In genomic region chr11:12290477-12290922, GRCh38 we compare ENCODE assay signal across 1 cellular context.
TF ChIP-seq lines count a peak whose summit lies in the region.

No MANE protein-coding gene starts in this region.

TF ChIP-seq in K562, 482 proteins besides CTCF, POLR2A, EP300 and RAD21 (continued from another document and continues in another):
- TF ChIP-seq, protein P1, sequence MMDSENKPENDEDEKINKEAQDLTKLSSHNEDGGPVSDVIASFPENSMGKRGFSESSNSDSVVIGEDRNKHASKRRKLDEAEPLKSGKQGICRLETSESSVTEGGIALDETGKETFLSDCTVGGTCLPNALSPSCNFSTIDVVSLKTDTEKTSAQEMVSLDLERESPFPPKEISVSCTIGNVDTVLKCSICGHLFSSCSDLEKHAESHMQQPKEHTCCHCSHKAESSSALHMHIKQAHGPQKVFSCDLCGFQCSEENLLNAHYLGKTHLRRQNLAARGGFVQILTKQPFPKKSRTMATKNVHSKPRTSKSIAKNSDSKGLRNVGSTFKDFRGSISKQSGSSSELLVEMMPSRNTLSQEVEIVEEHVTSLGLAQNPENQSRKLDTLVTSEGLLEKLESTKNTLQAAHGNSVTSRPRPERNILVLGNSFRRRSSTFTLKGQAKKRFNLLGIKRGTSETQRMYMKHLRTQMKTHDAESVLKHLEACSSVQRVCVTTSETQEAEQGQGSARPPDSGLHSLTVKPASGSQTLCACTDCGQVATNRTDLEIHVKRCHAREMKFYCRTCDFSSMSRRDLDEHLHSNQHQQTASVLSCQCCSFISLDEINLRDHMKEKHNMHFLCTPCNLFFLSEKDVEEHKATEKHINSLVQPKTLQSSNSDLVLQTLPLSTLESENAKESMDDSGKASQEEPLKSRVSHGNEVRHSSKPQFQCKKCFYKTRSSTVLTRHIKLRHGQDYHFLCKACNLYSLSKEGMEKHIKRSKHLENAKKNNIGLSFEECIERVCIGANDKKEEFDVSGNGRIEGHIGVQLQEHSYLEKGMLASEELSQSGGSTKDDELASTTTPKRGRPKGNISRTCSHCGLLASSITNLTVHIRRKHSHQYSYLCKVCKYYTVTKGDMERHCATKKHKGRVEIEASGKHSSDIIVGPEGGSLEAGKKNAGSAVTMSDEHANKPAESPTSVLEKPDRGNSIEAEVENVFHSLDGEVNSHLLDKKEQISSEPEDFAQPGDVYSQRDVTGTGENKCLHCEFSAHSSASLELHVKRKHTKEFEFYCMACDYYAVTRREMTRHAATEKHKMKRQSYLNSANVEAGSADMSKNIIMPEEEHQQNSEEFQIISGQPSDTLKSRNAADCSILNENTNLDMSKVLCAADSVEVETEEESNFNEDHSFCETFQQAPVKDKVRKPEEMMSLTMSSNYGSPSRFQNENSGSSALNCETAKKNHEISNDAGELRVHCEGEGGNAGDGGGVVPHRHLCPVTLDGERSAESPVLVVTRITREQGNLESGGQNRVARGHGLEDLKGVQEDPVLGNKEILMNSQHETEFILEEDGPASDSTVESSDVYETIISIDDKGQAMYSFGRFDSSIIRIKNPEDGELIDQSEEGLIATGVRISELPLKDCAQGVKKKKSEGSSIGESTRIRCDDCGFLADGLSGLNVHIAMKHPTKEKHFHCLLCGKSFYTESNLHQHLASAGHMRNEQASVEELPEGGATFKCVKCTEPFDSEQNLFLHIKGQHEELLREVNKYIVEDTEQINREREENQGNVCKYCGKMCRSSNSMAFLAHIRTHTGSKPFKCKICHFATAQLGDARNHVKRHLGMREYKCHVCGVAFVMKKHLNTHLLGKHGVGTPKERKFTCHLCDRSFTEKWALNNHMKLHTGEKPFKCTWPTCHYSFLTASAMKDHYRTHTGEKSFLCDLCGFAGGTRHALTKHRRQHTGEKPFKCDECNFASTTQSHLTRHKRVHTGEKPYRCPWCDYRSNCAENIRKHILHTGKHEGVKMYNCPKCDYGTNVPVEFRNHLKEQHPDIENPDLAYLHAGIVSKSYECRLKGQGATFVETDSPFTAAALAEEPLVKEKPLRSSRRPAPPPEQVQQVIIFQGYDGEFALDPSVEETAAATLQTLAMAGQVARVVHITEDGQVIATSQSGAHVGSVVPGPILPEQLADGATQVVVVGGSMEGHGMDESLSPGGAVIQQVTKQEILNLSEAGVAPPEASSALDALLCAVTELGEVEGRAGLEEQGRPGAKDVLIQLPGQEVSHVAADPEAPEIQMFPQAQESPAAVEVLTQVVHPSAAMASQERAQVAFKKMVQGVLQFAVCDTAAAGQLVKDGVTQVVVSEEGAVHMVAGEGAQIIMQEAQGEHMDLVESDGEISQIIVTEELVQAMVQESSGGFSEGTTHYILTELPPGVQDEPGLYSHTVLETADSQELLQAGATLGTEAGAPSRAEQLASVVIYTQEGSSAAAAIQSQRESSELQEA (IDR thresholded peaks at IDR 0.05; ENCODE audit: low read depth): no peak
- TF ChIP-seq SMAD2 (IDR thresholded peaks at IDR 0.05; ENCODE audit: low read depth, low read length) (no peak), E4F1 (CRISPR knock-in tag; IDR thresholded peaks at IDR 0.05; ENCODE audit: borderline replicate concordance) (no peak), MAFG (tag; conservative IDR thresholded peaks at IDR 0.05) (no peak), ZNF780A (CRISPR knock-in tag; IDR thresholded peaks at IDR 0.05) (no peak), SMARCB1 (IDR thresholded peaks at IDR 0.05; ENCODE audit: insufficient read length, low read depth) (no peak), SMAD3 (CRISPR knock-in tag; conservative IDR thresholded peaks at IDR 0.05) (no peak), TRIM24 (IDR thresholded peaks at IDR 0.05) (0 out of 4 replicates have a peak, but pooled peaks of 1 of the 2 experiments have one; percentile 8), ZFP30 (CRISPR knock-in tag; IDR thresholded peaks at IDR 0.05; ENCODE audit: borderline replicate concordance) (no peak), L3MBTL2 (IDR thresholded peaks at IDR 0.05) (peak; percentile 46; the same call in 1 of the 2 replicates), HNRNPK (IDR thresholded peaks at IDR 0.05; ENCODE audit: low read depth, low read length, poor library complexity, severe bottlenecking) (no peak), ZNF778 (CRISPR knock-in tag; IDR thresholded peaks at IDR 0.05) (no peak), FOXO4 (CRISPR knock-in tag; IDR thresholded peaks at IDR 0.05) (no peak), CREB5 (CRISPR knock-in tag; IDR thresholded peaks at IDR 0.05) (no peak), NFIC (IDR thresholded peaks at IDR 0.05) (no peak), ZNF175 (CRISPR knock-in tag; IDR thresholded peaks at IDR 0.05; ENCODE audit: low read depth) (0 out of 2 replicates have a peak, but pooled peaks have one; percentile 25), TCF3 (CRISPR knock-in tag; IDR thresholded peaks at IDR 0.05) (no peak), SUPT5H (IDR thresholded peaks at IDR 0.05) (no peak), RNF2 (IDR thresholded peaks at IDR 0.05) (peak; percentile 35; the same call in 1 of the 2 replicates), CBX3 (IDR thresholded peaks at IDR 0.05; ENCODE audit: borderline replicate concordance in 1 of 2, low read length in 2 of 2) (no peak), ZNF384 (IDR thresholded peaks at IDR 0.05; ENCODE audit: low read depth, low read length) (no peak), ZNF766 (CRISPR knock-in tag; conservative IDR thresholded peaks at IDR 0.05) (0 out of 2 replicates have a peak, but pooled peaks have one; percentile 29), MCM2 (IDR thresholded peaks at IDR 0.05; ENCODE audit: low read depth) (no peak), KAT2B (IDR thresholded peaks at IDR 0.05; ENCODE audit: low read depth, low read length) (no peak), MTA3 (IDR thresholded peaks at IDR 0.05; ENCODE audit: borderline replicate concordance) (no peak), BRD9 (IDR thresholded peaks at IDR 0.05; ENCODE audit: low read depth, partially characterized antibody) (no peak), KDM2B (CRISPR knock-in tag; IDR thresholded peaks at IDR 0.05) (no peak), ZFP1 (CRISPR knock-in tag; IDR thresholded peaks at IDR 0.05) (no peak), EGR1 (conservative IDR thresholded peaks at IDR 0.05) (peak; percentile 42), ZNF143 (CRISPR knock-in tag; IDR thresholded peaks at IDR 0.05) (no peak), TFE3 (CRISPR knock-in tag; IDR thresholded peaks at IDR 0.05) (no peak), BRF1 (IDR thresholded peaks at IDR 0.05; ENCODE audit: borderline replicate concordance, extremely low read depth, insufficient read length) (no peak)
- TF ChIP-seq, protein P2, sequence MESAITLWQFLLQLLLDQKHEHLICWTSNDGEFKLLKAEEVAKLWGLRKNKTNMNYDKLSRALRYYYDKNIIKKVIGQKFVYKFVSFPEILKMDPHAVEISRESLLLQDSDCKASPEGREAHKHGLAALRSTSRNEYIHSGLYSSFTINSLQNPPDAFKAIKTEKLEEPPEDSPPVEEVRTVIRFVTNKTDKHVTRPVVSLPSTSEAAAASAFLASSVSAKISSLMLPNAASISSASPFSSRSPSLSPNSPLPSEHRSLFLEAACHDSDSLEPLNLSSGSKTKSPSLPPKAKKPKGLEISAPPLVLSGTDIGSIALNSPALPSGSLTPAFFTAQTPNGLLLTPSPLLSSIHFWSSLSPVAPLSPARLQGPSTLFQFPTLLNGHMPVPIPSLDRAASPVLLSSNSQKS (CRISPR knock-in tag; IDR thresholded peaks at IDR 0.05): no peak
- TF ChIP-seq, protein P3, sequence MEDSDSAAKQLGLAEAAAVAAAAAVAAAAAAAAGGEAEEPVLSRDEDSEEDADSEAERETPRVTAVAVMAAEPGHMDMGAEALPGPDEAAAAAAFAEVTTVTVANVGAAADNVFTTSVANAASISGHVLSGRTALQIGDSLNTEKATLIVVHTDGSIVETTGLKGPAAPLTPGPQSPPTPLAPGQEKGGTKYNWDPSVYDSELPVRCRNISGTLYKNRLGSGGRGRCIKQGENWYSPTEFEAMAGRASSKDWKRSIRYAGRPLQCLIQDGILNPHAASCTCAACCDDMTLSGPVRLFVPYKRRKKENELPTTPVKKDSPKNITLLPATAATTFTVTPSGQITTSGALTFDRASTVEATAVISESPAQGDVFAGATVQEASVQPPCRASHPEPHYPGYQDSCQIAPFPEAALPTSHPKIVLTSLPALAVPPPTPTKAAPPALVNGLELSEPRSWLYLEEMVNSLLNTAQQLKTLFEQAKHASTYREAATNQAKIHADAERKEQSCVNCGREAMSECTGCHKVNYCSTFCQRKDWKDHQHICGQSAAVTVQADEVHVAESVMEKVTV (CRISPR knock-in tag; IDR thresholded peaks at IDR 0.05): no peak
- TF ChIP-seq, protein P4, sequence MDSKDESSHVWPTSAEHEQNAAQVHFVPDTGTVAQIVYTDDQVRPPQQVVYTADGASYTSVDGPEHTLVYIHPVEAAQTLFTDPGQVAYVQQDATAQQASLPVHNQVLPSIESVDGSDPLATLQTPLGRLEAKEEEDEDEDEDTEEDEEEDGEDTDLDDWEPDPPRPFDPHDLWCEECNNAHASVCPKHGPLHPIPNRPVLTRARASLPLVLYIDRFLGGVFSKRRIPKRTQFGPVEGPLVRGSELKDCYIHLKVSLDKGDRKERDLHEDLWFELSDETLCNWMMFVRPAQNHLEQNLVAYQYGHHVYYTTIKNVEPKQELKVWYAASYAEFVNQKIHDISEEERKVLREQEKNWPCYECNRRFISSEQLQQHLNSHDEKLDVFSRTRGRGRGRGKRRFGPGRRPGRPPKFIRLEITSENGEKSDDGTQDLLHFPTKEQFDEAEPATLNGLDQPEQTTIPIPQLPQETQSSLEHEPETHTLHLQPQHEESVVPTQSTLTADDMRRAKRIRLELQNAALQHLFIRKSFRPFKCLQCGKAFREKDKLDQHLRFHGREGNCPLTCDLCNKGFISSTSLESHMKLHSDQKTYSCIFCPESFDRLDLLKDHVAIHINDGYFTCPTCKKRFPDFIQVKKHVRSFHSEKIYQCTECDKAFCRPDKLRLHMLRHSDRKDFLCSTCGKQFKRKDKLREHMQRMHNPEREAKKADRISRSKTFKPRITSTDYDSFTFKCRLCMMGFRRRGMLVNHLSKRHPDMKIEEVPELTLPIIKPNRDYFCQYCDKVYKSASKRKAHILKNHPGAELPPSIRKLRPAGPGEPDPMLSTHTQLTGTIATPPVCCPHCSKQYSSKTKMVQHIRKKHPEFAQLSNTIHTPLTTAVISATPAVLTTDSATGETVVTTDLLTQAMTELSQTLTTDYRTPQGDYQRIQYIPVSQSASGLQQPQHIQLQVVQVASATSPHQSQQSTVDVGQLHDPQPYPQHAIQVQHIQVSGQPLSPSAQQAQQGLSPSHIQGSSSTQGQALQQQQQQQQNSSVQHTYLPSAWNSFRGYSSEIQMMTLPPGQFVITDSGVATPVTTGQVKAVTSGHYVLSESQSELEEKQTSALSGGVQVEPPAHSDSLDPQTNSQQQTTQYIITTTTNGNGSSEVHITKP (IDR thresholded peaks at IDR 0.05; ENCODE audit: partially characterized antibody): no peak
- TF ChIP-seq, protein P5, sequence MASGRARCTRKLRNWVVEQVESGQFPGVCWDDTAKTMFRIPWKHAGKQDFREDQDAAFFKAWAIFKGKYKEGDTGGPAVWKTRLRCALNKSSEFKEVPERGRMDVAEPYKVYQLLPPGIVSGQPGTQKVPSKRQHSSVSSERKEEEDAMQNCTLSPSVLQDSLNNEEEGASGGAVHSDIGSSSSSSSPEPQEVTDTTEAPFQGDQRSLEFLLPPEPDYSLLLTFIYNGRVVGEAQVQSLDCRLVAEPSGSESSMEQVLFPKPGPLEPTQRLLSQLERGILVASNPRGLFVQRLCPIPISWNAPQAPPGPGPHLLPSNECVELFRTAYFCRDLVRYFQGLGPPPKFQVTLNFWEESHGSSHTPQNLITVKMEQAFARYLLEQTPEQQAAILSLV (tag; IDR thresholded peaks at IDR 0.05): no peak
